ENCODE assay signal across 1 cellular context in the genomic region with DNA sequence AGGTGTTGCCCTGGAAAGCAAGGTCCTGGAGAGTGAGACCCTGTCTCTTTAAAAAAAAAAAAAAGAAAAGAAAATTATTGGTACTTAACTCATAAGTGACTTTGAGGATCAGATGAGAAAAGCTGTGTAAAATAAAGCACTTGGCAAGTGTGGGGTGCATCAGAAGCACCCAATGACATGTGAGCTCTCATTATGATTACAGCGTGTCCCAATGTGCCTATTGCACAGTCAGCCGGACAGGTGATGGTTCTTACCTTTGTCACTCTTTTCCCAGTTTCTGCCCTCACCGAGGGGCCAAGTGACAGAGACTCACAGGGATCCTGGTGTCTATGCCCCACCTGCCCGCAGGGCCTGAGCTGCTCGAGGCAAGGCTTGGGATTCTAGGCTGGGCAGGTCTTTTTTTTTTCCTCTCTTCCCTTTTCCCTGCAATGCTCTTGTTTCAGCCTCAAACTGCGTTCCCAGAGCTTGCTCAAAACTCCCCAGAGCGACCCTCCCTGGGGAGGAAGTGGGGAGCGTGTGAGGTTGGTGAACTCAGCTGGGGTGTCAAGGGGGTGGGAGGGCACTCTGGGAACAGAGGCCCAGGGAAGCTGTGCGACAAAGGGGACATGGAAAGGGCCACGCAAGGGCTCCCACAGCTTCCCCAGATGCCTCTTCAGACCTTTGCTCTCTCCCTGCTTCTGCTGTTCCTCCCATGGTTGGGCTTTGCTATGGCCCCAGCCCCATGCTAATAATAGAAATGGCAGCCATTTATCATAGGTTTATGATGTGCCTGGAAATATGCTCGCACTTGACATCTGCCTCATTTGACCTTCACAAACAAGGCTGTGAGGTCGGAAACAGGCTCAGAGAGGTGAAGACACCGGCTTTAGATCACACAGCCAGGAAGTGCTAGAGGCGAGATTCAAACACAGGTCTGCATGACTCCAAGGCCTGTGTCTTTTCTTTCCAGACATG.
TF ChIP-seq lines count a peak whose summit lies in the region.

No MANE protein-coding gene starts in this region.

TF ChIP-seq in SK-N-SH treated with all-trans-retinoic acid at 6 μM for 48 hours, 23 proteins besides CTCF, POLR2A, EP300 and RAD21 (continued from another document):
- TF ChIP-seq, protein P1, sequence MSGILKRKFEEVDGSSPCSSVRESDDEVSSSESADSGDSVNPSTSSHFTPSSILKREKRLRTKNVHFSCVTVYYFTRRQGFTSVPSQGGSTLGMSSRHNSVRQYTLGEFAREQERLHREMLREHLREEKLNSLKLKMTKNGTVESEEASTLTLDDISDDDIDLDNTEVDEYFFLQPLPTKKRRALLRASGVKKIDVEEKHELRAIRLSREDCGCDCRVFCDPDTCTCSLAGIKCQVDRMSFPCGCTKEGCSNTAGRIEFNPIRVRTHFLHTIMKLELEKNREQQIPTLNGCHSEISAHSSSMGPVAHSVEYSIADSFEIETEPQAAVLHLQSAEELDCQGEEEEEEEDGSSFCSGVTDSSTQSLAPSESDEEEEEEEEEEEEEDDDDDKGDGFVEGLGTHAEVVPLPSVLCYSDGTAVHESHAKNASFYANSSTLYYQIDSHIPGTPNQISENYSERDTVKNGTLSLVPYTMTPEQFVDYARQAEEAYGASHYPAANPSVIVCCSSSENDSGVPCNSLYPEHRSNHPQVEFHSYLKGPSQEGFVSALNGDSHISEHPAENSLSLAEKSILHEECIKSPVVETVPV (CRISPR knock-in tag; IDR thresholded peaks at IDR 0.05) = no peak
- no peak for TF ChIP-seq RARB (CRISPR knock-in tag; IDR thresholded peaks at IDR 0.05)
- no peak for TF ChIP-seq ZFP3 (CRISPR knock-in tag; IDR thresholded peaks at IDR 0.05)
